ENCODE assay signal across 8 cellular contexts in the genomic region with DNA sequence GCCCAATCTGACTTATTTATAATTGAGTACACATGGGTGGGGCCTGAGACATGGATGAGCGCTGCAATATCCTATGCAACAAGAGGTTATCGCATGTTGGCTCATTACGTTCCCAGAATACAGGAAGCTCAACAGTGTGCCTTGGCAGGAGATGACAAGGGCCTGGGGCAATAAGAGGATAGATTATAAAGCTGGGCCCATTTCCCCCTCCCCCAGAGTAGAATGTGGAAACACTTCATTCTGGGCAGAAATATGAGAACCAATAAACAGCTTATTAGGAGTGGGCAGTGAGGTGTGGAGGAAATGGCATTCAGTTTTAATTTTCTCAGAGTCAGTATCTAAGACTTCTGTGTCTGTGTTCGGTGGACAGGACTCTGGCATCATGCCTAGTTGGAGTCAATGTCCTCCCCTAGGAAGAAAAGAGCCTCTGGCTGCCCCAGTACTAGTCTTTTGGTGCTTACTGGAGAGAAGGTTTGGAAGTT.
DNase-seq lines count a peak whose midpoint lies in the region; ATAC-seq and TF ChIP-seq lines count a peak whose summit lies in the region.

No MANE protein-coding gene starts in this region.

- in situ Hi-C loops in SK-MEL-5 (cut with HindIII; ENCODE audit: low pct_unique_long_range_greater_than_20kb, low sequenced_read_pairs): no loop called here

- H3K4me2 ChIP-seq in SK-N-SH: no peak overlapping the region

- H3K27me3 ChIP-seq in SK-N-SH (ENCODE audit: insufficient read depth) (no peaks in the 10 kb centered on the region), upper lobe of right lung (no peaks in the 10 kb centered on the region)

- POLR2A ChIA-PET in SK-N-SH (lab: Yijun Ruan, JAX): interaction anchor here (0.9 kb wide), 1 partner anchor 93 kb away, joined by 3 read pairs; a partner anchor contains a TSS

- no peak for TF ChIP-seq CTCF in SK-N-SH (IDR thresholded peaks at IDR 0.05)
- TF ChIP-seq CTCF in fibroblast of villous mesenchyme (IDR thresholded peaks at IDR 0.05; ENCODE audit: insufficient read depth, low read depth, low read length): no peak
- no peak for TF ChIP-seq CTCF in upper lobe of right lung (IDR thresholded peaks at IDR 0.05)

- H3K4me1 ChIP-seq in SK-N-SH (ENCODE audit: control insufficient read depth in 1 of 2, insufficient read depth in 2 of 2, low read depth in 1 of 2, low read length in 1 of 2) (peaks cover 0 to 31% of the 10 kb centered on the region in 2 experiments; a peak in 2 of 4 replicates), upper lobe of right lung (peaks cover 16% of the 10 kb centered on the region)

- CTCF ChIA-PET in SK-N-SH (lab: Yijun Ruan, JAX): interaction anchor here (0.7 to 4.2 kb wide), 5 partner anchors 93 to 184 kb away, joined by 3 to 22 read pairs (median 3); a partner anchor contains a TSS

- DNase-seq in SK-N-SH: no peak
- DNase-seq in SK-MEL-5 (ENCODE audit: low read depth, low spot score): peak; percentile 22
- DNase-seq in fibroblast of villous mesenchyme (ENCODE audit: low read depth): peak; percentile 51
- DNase-seq in upper lobe of right lung: no peak
- no peak for DNase-seq in T-helper 1 cell
- DNase-seq in activated gamma-delta T cell (lab: John Stamatoyannopoulos, UW): no peak
- DNase-seq in nucleus accumbens (lab: John Stamatoyannopoulos, UW): no peak

- H3K36me3 ChIP-seq in SK-N-SH (replicated peaks in 1 of 2; ENCODE audit: control insufficient read depth in 1 of 2, insufficient read depth in 2 of 2, low read length in 1 of 2) (peaks cover 4 to 32% of the 10 kb centered on the region in 2 experiments), upper lobe of right lung (no peaks in the 10 kb centered on the region)

- WGBS in SK-N-SH (ENCODE audit: low lambda C conversion rate): 80% methylated on average over 4 of the region's 4 CpGs

- H2AFZ ChIP-seq in SK-N-SH (ENCODE audit: low read depth): no peak overlapping the region

- peak; percentile 29 for ATAC-seq in SK-N-SH treated with all-trans-retinoic acid at 6 μM for 48 hours
- ATAC-seq in upper lobe of right lung: peak; percentile 37

- H3F3A ChIP-seq in SK-N-SH (replicated peaks; ENCODE audit: insufficient read depth): no peaks in the 10 kb centered on the region

- H3K9me3 ChIP-seq in SK-N-SH: no peaks in the 10 kb centered on the region
- H3K9me3 ChIP-seq in upper lobe of right lung: no peaks in the 10 kb centered on the region

- H3K9ac ChIP-seq in SK-N-SH: no peak overlapping the region

- intact Hi-C loops in upper lobe of right lung (cut with DNase I): no loop called here

- no peak overlapping the region for H3K4me3 ChIP-seq in SK-N-SH (ENCODE audit: low read depth in 2 of 2, low read length in 1 of 2)
- H3K4me3 ChIP-seq in fibroblast of villous mesenchyme (ENCODE audit: low read depth, low read length): no peak overlapping the region
- H3K4me3 ChIP-seq in upper lobe of right lung: no peak overlapping the region

- no peaks in the 10 kb centered on the region for H3K9me2 ChIP-seq in SK-N-SH

- no peak for TF ChIP-seq RAD21 in SK-N-SH (IDR thresholded peaks at IDR 0.05; ENCODE audit: low read length)

- no peaks in the 10 kb centered on the region for H4K20me1 ChIP-seq in SK-N-SH (ENCODE audit: insufficient read depth)

- TF ChIP-seq EP300 in SK-N-SH (IDR thresholded peaks at IDR 0.05; ENCODE audit: borderline replicate concordance in 1 of 2, low read depth in 1 of 2, low read length in 1 of 2): no peak

- H3K79me2 ChIP-seq in SK-N-SH (ENCODE audit: insufficient read depth): no peaks in the 10 kb centered on the region

- H3K27ac ChIP-seq in SK-N-SH (ENCODE audit: low read depth in 2 of 2, low read length in 1 of 2): peak overlapping the region in 1 of 2 experiments; percentile 58; a peak in 2 of 4 replicates
- H3K27ac ChIP-seq in upper lobe of right lung: no peak overlapping the region

TF ChIP-seq in SK-N-SH treated with all-trans-retinoic acid at 6 μM for 48 hours, 23 proteins besides CTCF, POLR2A, EP300 and RAD21 (continues in another document):
- TF ChIP-seq, protein P1, sequence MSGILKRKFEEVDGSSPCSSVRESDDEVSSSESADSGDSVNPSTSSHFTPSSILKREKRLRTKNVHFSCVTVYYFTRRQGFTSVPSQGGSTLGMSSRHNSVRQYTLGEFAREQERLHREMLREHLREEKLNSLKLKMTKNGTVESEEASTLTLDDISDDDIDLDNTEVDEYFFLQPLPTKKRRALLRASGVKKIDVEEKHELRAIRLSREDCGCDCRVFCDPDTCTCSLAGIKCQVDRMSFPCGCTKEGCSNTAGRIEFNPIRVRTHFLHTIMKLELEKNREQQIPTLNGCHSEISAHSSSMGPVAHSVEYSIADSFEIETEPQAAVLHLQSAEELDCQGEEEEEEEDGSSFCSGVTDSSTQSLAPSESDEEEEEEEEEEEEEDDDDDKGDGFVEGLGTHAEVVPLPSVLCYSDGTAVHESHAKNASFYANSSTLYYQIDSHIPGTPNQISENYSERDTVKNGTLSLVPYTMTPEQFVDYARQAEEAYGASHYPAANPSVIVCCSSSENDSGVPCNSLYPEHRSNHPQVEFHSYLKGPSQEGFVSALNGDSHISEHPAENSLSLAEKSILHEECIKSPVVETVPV (CRISPR knock-in tag; IDR thresholded peaks at IDR 0.05): no peak
- TF ChIP-seq, protein P2, sequence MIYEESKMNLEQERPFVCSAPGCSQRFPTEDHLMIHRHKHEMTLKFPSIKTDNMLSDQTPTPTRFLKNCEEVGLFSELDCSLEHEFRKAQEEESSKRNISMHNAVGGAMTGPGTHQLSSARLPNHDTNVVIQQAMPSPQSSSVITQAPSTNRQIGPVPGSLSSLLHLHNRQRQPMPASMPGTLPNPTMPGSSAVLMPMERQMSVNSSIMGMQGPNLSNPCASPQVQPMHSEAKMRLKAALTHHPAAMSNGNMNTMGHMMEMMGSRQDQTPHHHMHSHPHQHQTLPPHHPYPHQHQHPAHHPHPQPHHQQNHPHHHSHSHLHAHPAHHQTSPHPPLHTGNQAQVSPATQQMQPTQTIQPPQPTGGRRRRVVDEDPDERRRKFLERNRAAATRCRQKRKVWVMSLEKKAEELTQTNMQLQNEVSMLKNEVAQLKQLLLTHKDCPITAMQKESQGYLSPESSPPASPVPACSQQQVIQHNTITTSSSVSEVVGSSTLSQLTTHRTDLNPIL (CRISPR knock-in tag; IDR thresholded peaks at IDR 0.05; ENCODE audit: low read depth): no peak
- TF ChIP-seq OSR1 (CRISPR knock-in tag; IDR thresholded peaks at IDR 0.05): no peak
- TF ChIP-seq BACH2 (CRISPR knock-in tag; IDR thresholded peaks at IDR 0.05; ENCODE audit: borderline replicate concordance): no peak
- no peak for TF ChIP-seq PPARA (CRISPR knock-in tag; IDR thresholded peaks at IDR 0.05; ENCODE audit: borderline replicate concordance)
- TF ChIP-seq ZNF565 (CRISPR knock-in tag; conservative IDR thresholded peaks at IDR 0.05; ENCODE audit: low read depth): no peak
- TF ChIP-seq ESRRG (CRISPR knock-in tag; IDR thresholded peaks at IDR 0.05): no peak
- TF ChIP-seq ZFP3 (CRISPR knock-in tag; IDR thresholded peaks at IDR 0.05): no peak
- TF ChIP-seq SNAI2 (CRISPR knock-in tag; IDR thresholded peaks at IDR 0.05): no peak

TF ChIP-seq in SK-N-SH, 30 proteins besides CTCF, POLR2A, EP300 and RAD21:
- TF ChIP-seq FOSL2 (IDR thresholded peaks at IDR 0.05; ENCODE audit: borderline replicate concordance, low read depth) (no peak), SMC3 (IDR thresholded peaks at IDR 0.05; ENCODE audit: low read depth, low read length) (no peak), GATA2 (CRISPR knock-in tag; IDR thresholded peaks at IDR 0.05) (no peak), YY1 (IDR thresholded peaks at IDR 0.05; ENCODE audit: low read depth) (no peak), MEF2A (IDR thresholded peaks at IDR 0.05; ENCODE audit: borderline replicate concordance, low read depth) (no peak), TEAD4 (IDR thresholded peaks at IDR 0.05; ENCODE audit: borderline replicate concordance, insufficient read depth) (no peak), RXRA (IDR thresholded peaks at IDR 0.05; ENCODE audit: borderline replicate concordance, low read depth) (no peak), EZH2phosphoT487 (IDR thresholded peaks at IDR 0.05; ENCODE audit: borderline replicate concordance, low read depth) (no peak)
- TF ChIP-seq, protein P3, sequence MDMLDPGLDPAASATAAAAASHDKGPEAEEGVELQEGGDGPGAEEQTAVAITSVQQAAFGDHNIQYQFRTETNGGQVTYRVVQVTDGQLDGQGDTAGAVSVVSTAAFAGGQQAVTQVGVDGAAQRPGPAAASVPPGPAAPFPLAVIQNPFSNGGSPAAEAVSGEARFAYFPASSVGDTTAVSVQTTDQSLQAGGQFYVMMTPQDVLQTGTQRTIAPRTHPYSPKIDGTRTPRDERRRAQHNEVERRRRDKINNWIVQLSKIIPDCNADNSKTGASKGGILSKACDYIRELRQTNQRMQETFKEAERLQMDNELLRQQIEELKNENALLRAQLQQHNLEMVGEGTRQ (IDR thresholded peaks at IDR 0.05; ENCODE audit: borderline replicate concordance, low read depth, low read length): no peak
- TF ChIP-seq, protein P4, sequence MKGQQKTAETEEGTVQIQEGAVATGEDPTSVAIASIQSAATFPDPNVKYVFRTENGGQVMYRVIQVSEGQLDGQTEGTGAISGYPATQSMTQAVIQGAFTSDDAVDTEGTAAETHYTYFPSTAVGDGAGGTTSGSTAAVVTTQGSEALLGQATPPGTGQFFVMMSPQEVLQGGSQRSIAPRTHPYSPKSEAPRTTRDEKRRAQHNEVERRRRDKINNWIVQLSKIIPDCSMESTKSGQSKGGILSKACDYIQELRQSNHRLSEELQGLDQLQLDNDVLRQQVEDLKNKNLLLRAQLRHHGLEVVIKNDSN (IDR thresholded peaks at IDR 0.05; ENCODE audit: borderline replicate concordance, low read depth): no peak
- TF ChIP-seq, protein P5, sequence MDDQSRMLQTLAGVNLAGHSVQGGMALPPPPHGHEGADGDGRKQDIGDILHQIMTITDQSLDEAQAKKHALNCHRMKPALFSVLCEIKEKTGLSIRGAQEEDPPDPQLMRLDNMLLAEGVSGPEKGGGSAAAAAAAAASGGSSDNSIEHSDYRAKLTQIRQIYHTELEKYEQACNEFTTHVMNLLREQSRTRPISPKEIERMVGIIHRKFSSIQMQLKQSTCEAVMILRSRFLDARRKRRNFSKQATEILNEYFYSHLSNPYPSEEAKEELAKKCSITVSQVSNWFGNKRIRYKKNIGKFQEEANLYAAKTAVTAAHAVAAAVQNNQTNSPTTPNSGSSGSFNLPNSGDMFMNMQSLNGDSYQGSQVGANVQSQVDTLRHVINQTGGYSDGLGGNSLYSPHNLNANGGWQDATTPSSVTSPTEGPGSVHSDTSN (IDR thresholded peaks at IDR 0.05): no peak

Comparison
In these comparisons a context has a peak if more than half of its experiments do, and no peak if none do; other contexts are left out.
1. DNase-seq: peak in SK-MEL-5 (single experiment) and fibroblast of villous mesenchyme (single experiment); none in SK-N-SH (single experiment), upper lobe of right lung (single experiment), T-helper 1 cell (0 of 5), activated gamma-delta T cell (single experiment) and nucleus accumbens (0 of 56).